ENCODE assay signal across 12 cellular contexts in genomic region chr6:53151676-53152075, GRCh38. TPM values are rescaled to one million over a fixed set of nuclear protein-coding genes. Genes with fewer than 3 reads are reported as not detected.
DNase-seq lines count a peak whose midpoint lies in the region; ATAC-seq and TF ChIP-seq lines count a peak whose summit lies in the region.
"Had no signal": no experiment of that assay in that cellular context is flagged by ENCODE, and none has a peak within 500 bp of the region (broad histone marks: within the 10 kb centered on the region; RNA-seq: fewer than 3 reads in every experiment).

No MANE protein-coding gene starts in this region.

- H3K9me3 Mint-ChIP-seq in endodermal cell: no peaks in the 10 kb centered on the region
- H3K9me3 Mint-ChIP-seq in T-cell: no peaks in the 10 kb centered on the region

- no peak for ATAC-seq in T-cell (replicated peaks in 1 of 4)
- ATAC-seq in GM19395 (IDR thresholded peaks at IDR 0.05; ENCODE audit: unreplicated experiment): no peak

- no peak overlapping the region for H3K4me3 ChIP-seq in NB4 (ENCODE audit: low read depth, low read length)
- no peak overlapping the region for H3K4me3 ChIP-seq in endodermal cell (ENCODE audit: low read length)

- no peak for TF ChIP-seq POLR2A in NB4 (IDR thresholded peaks at IDR 0.05; ENCODE audit: extremely low read depth, insufficient read length)

- H3K9me3 ChIP-seq in endodermal cell (ENCODE audit: control insufficient read depth, low read length): no peaks in the 10 kb centered on the region
- H3K9me3 ChIP-seq: neutrophil had no signal

- POLR2A ChIA-PET in T-cell (lab: Charles Lee): no interaction called here

- H3K27ac Mint-ChIP-seq in endodermal cell (no peak overlapping the region), T-cell (peak overlapping the region in 1 of 2 donors; percentile 49)
- H3K27ac Mint-ChIP-seq: activated naive CD8-positive, alpha-beta T cell had no signal

- H3K4me3 Mint-ChIP-seq in endodermal cell: no peak overlapping the region
- no peak overlapping the region for H3K4me3 Mint-ChIP-seq in T-cell
- H3K4me3 Mint-ChIP-seq: activated naive CD8-positive, alpha-beta T cell had no signal

- H3K36me3 Mint-ChIP-seq in endodermal cell (ENCODE audit: low read depth) (no peaks in the 10 kb centered on the region), T-cell (no peaks in the 10 kb centered on the region)
- H3K36me3 Mint-ChIP-seq: activated naive CD8-positive, alpha-beta T cell had no signal

- CTCF ChIA-PET in T-cell (lab: Charles Lee): interaction anchor here in 1 of 2 donors (0.6 to 1.0 kb wide), 3 partner anchors 334 to 577 kb away, joined by 3 read pairs; no protein-coding TSS in a partner anchor

- H3K9ac ChIP-seq in endodermal cell (ENCODE audit: extremely low read depth, low read length, poor library complexity, severe bottlenecking): no peak overlapping the region

- H3K36me3 ChIP-seq in endodermal cell (ENCODE audit: control insufficient read depth, insufficient read depth, low read length): no peaks in the 10 kb centered on the region
- H3K36me3 ChIP-seq: neutrophil had no signal

- H3K4me1 Mint-ChIP-seq in endodermal cell: no peaks in the 10 kb centered on the region
- no peaks in the 10 kb centered on the region for H3K4me1 Mint-ChIP-seq in T-cell

- H3K4me1 ChIP-seq in endodermal cell (ENCODE audit: control insufficient read depth, insufficient read depth, low read length): no peaks in the 10 kb centered on the region

- DNase-seq in AG09319 (ENCODE audit: extremely low read depth, low read depth) (no peak), GM10266 (ENCODE audit: extremely low spot score) (no peak), NB4 (ENCODE audit: low read depth) (peak; percentile 42), endodermal cell (peak; percentile 83), T-cell (no peak), NCI-H446 (lab: John Stamatoyannopoulos, UW) (no peak), islet precursor cell (no peak)
- DNase-seq: glutamatergic neuron, NCI-H1092 treated with DMSO at 0.1 percent for 48 hours had no signal

- WGBS in endodermal cell (ENCODE audit: insufficient coverage in 1 of 2, insufficient read length in 1 of 2), 2 experiments: 20 to 66% methylated on average over 1 to 3 of the region's 3 CpGs

- peak; percentile 6 for TF ChIP-seq CTCF in AG09319 (IDR thresholded peaks at IDR 0.05; ENCODE audit: low read depth, low read length)
- peak; percentile 24 for TF ChIP-seq CTCF in GM10266 (IDR thresholded peaks at IDR 0.05; ENCODE audit: control insufficient read depth, insufficient read depth, low read depth, missing control alignments)
- TF ChIP-seq CTCF in NB4 (IDR thresholded peaks at IDR 0.05; ENCODE audit: low read depth, low read length): peak; percentile 61
- peak; percentile 75 for TF ChIP-seq CTCF in endodermal cell (conservative IDR thresholded peaks at IDR 0.05)

- H3K27me3 ChIP-seq in endodermal cell (ENCODE audit: control insufficient read depth, insufficient read depth, low read length, poor library complexity, severe bottlenecking): no peaks in the 10 kb centered on the region
- H3K27me3 ChIP-seq: neutrophil had no signal

- H3K27me3 Mint-ChIP-seq in endodermal cell (ENCODE audit: insufficient read depth) (no peaks in the 10 kb centered on the region), T-cell (peaks cover 0 to 9% of the 10 kb centered on the region in 2 donors)

- H3K27ac ChIP-seq in endodermal cell (ENCODE audit: low read depth, low read length): no peak overlapping the region
- H3K27ac ChIP-seq: neutrophil had no signal

RNA-seq across cellular contexts. Expression of gene GCM1, which starts 3.0 kb away (rescaled TPM):
- total RNA-seq in endodermal cell (not detected), T-cell (under 1 TPM in 2 of 5 donors, not detected in 3; 0.12 to 0.23 TPM)
- 0.07 TPM for polyA plus RNA-seq in endodermal cell (2013, experiment 1 of 2)
- 0.08 TPM for polyA plus RNA-seq in endodermal cell (2013, experiment 2 of 2)

Comparison
In these comparisons a context has a peak if more than half of its experiments do, and no peak if none do; other contexts are left out.
1. DNase-seq: peak in NB4 (single experiment) and endodermal cell (single experiment); none in AG09319 (single experiment), GM10266 (single experiment), T-cell (0 of 34), NCI-H446 (0 of 2) and islet precursor cell (single experiment).
2. CTCF ChIP-seq: peak in every context shown above with its lines; median percentile 75 in endodermal cell; 61 in NB4; 24 in GM10266; 6 in AG09319.